Comparison of ENCODE assay signal across 11 cellular contexts in the genomic region with DNA sequence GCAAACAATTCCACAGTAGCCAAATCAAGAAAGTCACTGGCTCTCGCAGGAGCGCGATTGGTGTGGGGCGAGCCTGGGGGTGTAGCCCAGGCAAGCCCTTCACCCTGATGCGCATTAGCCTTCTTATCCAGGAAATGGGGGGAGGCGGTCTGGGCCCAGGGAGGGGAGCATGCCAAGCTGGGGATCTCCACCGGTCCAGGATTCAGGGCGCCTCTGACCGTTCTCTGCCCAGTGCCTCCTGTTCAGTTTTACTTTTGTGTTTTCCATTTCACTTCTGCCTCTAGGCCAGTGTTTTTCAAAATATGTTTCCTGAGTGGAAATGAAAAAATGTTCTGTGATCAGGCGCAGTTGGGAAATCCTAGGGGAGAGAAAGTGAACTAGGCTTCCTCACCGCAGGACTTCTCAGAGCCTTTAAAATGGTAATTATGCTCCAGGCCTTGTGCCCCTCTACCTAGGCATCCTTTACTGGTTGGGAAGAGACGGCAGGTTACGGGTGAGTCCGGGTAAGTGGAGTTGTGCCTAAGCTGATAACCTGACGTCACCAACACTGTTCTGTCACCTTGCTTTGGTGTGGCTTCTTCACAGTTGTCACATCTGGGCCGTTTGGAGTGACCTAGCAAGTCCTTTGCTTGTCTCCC. TPM values are rescaled to one million over a fixed set of nuclear protein-coding genes. Genes with fewer than 3 reads are reported as not detected.
DNase-seq lines count a peak whose midpoint lies in the region; ATAC-seq and TF ChIP-seq lines count a peak whose summit lies in the region.
"Had no signal": no experiment of that assay in that cellular context is flagged by ENCODE, and none has a peak within 500 bp of the region (broad histone marks: within the 10 kb centered on the region; RNA-seq: fewer than 3 reads in every experiment).

No MANE protein-coding gene starts in this region.

- H3K36me3 Mint-ChIP-seq in activated T-cell treated with anti-CD3 and anti-CD28 coated beads, Interleukin-2, amount 50 U/mL, for 24 hours (ENCODE audit: low read depth): no peaks in the 10 kb centered on the region

- H3K4me3 ChIP-seq in ascending aorta (no peak overlapping the region), lung (no peak overlapping the region), thymus (ENCODE audit: low read length) (peak overlapping the region; percentile 25)

- no peak for ATAC-seq in lung (ENCODE audit: insufficient read depth, low FRiP score)

- no peak for TF ChIP-seq CTCF in ascending aorta (IDR thresholded peaks at IDR 0.05)
- no peak for TF ChIP-seq CTCF in lung (IDR thresholded peaks at IDR 0.05; ENCODE audit: control extremely low read depth, extremely low read depth)

- no peaks in the 10 kb centered on the region for H3K9me3 ChIP-seq in ascending aorta
- no peaks in the 10 kb centered on the region for H3K9me3 ChIP-seq in lung (ENCODE audit: control insufficient read depth in 2 of 2, insufficient read depth in 1 of 2, low read length in 1 of 2)
- no peaks in the 10 kb centered on the region for H3K9me3 ChIP-seq in thymus (ENCODE audit: control insufficient read depth)

- no peaks in the 10 kb centered on the region for H3K27me3 Mint-ChIP-seq in activated T-cell treated with anti-CD3 and anti-CD28 coated beads, Interleukin-2, amount 50 U/mL, for 24 hours

- H3K27ac ChIP-seq in ascending aorta: peak overlapping the region; percentile 32 to 58
- H3K27ac ChIP-seq in lung (ENCODE audit: low read depth in 1 of 2, low read length in 1 of 2): peak overlapping the region; percentile 56 to 65
- no peak overlapping the region for H3K27ac ChIP-seq in thymus (ENCODE audit: low read depth)

- no peaks in the 10 kb centered on the region for H3K27me3 ChIP-seq in ascending aorta
- no peaks in the 10 kb centered on the region for H3K27me3 ChIP-seq in lung (ENCODE audit: control insufficient read depth, insufficient read depth)
- no peaks in the 10 kb centered on the region for H3K27me3 ChIP-seq in thymus (ENCODE audit: control insufficient read depth, insufficient read depth)

- DNase-seq in activated T-cell treated with anti-CD3 and anti-CD28 coated beads, Interleukin-2, amount 50 U/mL, for 24 hours: no peak
- DNase-seq in activated T-cell treated with anti-CD3 and anti-CD28 coated beads, Interleukin-2, amount 50 U/mL, for 1 hour: no peak
- no peak for DNase-seq in ascending aorta (ENCODE audit: low spot score in 2 of 2)
- DNase-seq in lung (ENCODE audit: low spot score): no peak
- no peak for DNase-seq in inferior parietal cortex (ENCODE audit: extremely low spot score)
- no peak for DNase-seq in T-helper 9 cell
- no peak for DNase-seq in DMS79 (lab: John Stamatoyannopoulos, UW)
- DNase-seq: activated gamma-delta T cell, NCI-H1417 treated with DMSO at 0.1 percent for 48 hours, NCI-H69 had no signal

- H3K4me1 Mint-ChIP-seq in activated T-cell treated with anti-CD3 and anti-CD28 coated beads, Interleukin-2, amount 50 U/mL, for 24 hours (ENCODE audit: low read depth): peaks cover 61% of the 10 kb centered on the region

- WGBS in lung, 2 donors: 51 to 52% methylated on average over 16 of the region's 16 CpGs
- 79% methylated on average over 16 of the region's 16 CpGs for WGBS in thymus

- intact Hi-C loops in ascending aorta (cut with DNase I): no loop called here

- peak overlapping the region; percentile 11 for H3K27ac Mint-ChIP-seq in activated T-cell treated with anti-CD3 and anti-CD28 coated beads, Interleukin-2, amount 50 U/mL, for 24 hours

- no peaks in the 10 kb centered on the region for H3K9me3 Mint-ChIP-seq in activated T-cell treated with anti-CD3 and anti-CD28 coated beads, Interleukin-2, amount 50 U/mL, for 24 hours

- H3K36me3 ChIP-seq in ascending aorta (no peaks in the 10 kb centered on the region), lung (ENCODE audit: control insufficient read depth in 2 of 2, insufficient read depth in 2 of 2, low read length in 2 of 2) (no peaks in the 10 kb centered on the region), thymus (ENCODE audit: control insufficient read depth, insufficient read depth) (no peaks in the 10 kb centered on the region)

- no peak overlapping the region for H3K4me3 Mint-ChIP-seq in activated T-cell treated with anti-CD3 and anti-CD28 coated beads, Interleukin-2, amount 50 U/mL, for 24 hours

- H3K4me1 ChIP-seq in ascending aorta (peaks cover 24 to 55% of the 10 kb centered on the region in 2 donors), lung (ENCODE audit: control insufficient read depth in 2 of 2, insufficient read depth in 2 of 2, low read length in 2 of 2) (peaks cover 30 to 36% of the 10 kb centered on the region in 2 donors), thymus (ENCODE audit: control insufficient read depth, insufficient read depth, low read length) (peaks cover 44% of the 10 kb centered on the region)

RNA-seq across cellular contexts. Expression of a gene that starts 18.4 kb away (rescaled TPM):
- total RNA-seq in ascending aorta (130 TPM), lung (10 to 100 TPM; 59.3 to 67.1 TPM)
- polyA plus RNA-seq in lung (10 to 100 TPM; 33.7 to 76.4 TPM), thymus (22.1 TPM)

RNA-seq across cellular contexts. Expression of a gene that starts 59.0 kb away (rescaled TPM):
- total RNA-seq in ascending aorta (123 TPM), lung (10 to 100 TPM in 1 of 2 donors, 1 to 10 TPM in 1; 9.8 to 50.0 TPM)
- polyA plus RNA-seq in lung (10 to 100 TPM; 25.4 to 33.9 TPM), thymus (17.7 TPM)
